ENCODE assay signal across 8 cellular contexts in genomic region chr6:4017847-4018193, GRCh38.
DNase-seq lines count a peak whose midpoint lies in the region; ATAC-seq, FAIRE-seq and TF ChIP-seq lines count a peak whose summit lies in the region.

No MANE protein-coding gene starts in this region.

- H3K27ac ChIP-seq in K562 (ENCODE audit: extremely low read depth, low read depth, low read length), result peak overlapping the region; percentile 90
- peak overlapping the region; percentile 97 for H3K27ac ChIP-seq in liver (ENCODE audit: low read depth in 1 of 2, low read length in 2 of 2)
- H3K27ac ChIP-seq in tibial artery, result peak overlapping the region; percentile 90 to 98

- H3K36me3 ChIP-seq in BJ (ENCODE audit: control insufficient read depth, insufficient read depth, low read length) (no peaks in the 10 kb centered on the region), K562 (ENCODE audit: control insufficient read depth, insufficient read depth, low read length) (peaks cover 22% of the 10 kb centered on the region; the same call in 2 of the 3 replicates), liver (ENCODE audit: control insufficient read depth in 4 of 4, insufficient read depth in 3 of 4, low read depth in 1 of 4, low read length in 3 of 4) (peaks cover 0 to 5% (median 0%) of the 10 kb centered on the region in 4 donors), tibial artery (no peaks in the 10 kb centered on the region)

- no peak for TF ChIP-seq POLR2A in K562 (conservative IDR thresholded peaks at IDR 0.05)

- H3K9ac ChIP-seq in K562 (ENCODE audit: insufficient read depth in 1 of 2, low read depth in 2 of 2, low read length in 2 of 2) (peak overlapping the region; percentile 93 to 94), liver (ENCODE audit: low read depth in 1 of 2, low read length in 2 of 2) (peak overlapping the region; percentile 70 to 77)

- ATAC-seq in GM19351 (IDR thresholded peaks at IDR 0.05; ENCODE audit: unreplicated experiment) (peak; percentile 20), K562 (no peak), GM21723 (IDR thresholded peaks at IDR 0.05; ENCODE audit: unreplicated experiment) (no peak)

- H3K4me3 ChIP-seq in BJ (ENCODE audit: low read depth, low read length) (peak overlapping the region; percentile 63), K562 (peak overlapping the region; percentile 80), liver (ENCODE audit: low read depth in 1 of 3, low read length in 3 of 3) (peak overlapping the region; percentile 65 to 88 (median 74)), tibial artery (peak overlapping the region; percentile 70 to 84)

- BruUV-seq in K562 (replicated peaks; lab: Mats Ljungman, UMichigan), result no TSS peak

- H3K79me2 ChIP-seq in K562 (ENCODE audit: control insufficient read depth, insufficient read depth, low read length), result peaks cover 90% of the 10 kb centered on the region

- in situ Hi-C loops in K562 (cut with MboI), result loop anchor here (10.0 kb wide), 1 partner anchor 743 kb away; no protein-coding TSS in a partner anchor

- TF ChIP-seq EP300 in K562 (IDR thresholded peaks at IDR 0.05; ENCODE audit: low read length), result no peak

- H4K20me1 ChIP-seq in K562 (replicated peaks; ENCODE audit: control insufficient read depth, insufficient read depth, low read length), result peaks cover 8% of the 10 kb centered on the region

- peaks cover 9 to 10% of the 10 kb centered on the region in 2 experiments for H3K4me1 ChIP-seq in K562 (replicated peaks in 1 of 2; ENCODE audit: control insufficient read depth in 2 of 2, insufficient read depth in 2 of 2, low read length in 2 of 2)
- peaks cover 0 to 35% (median 27%) of the 10 kb centered on the region in 4 donors for H3K4me1 ChIP-seq in liver (ENCODE audit: control insufficient read depth in 4 of 4, insufficient read depth in 4 of 4, low read length in 3 of 4)
- peaks cover 0 to 52% (median 38%) of the 10 kb centered on the region in 4 donors for H3K4me1 ChIP-seq in tibial artery

- no peak for TF ChIP-seq RAD21 in K562 (CRISPR knock-in tag; conservative IDR thresholded peaks at IDR 0.05 in 1 of 2, IDR thresholded peaks at IDR 0.05 in 1 of 2)
- no peak for TF ChIP-seq RAD21 in liver (IDR thresholded peaks at IDR 0.05)

- POLR2A ChIA-PET in BJ (lab: Charles Lee) (interaction anchor here (0.7 kb wide), 2 partner anchors 39 to 274 kb away, joined by 12 to 21 read pairs; no protein-coding TSS in a partner anchor), K562 (lab: Yijun Ruan, JAX) (interaction anchor here (0.6 to 2.5 kb wide), 9 partner anchors 10 to 726 kb away, joined by 3 to 7 read pairs (median 3); no protein-coding TSS in a partner anchor)

- 0% methylated on average over 8 of the region's 8 CpGs for WGBS in K562 (ENCODE audit: insufficient coverage, low coverage, missing lambda C conversion rate)
- under 1% methylated on average over 8 of the region's 8 CpGs for WGBS in liver

- DNase-seq in BJ (ENCODE audit: low read depth) (no peak), NCI-H748 (lab: John Stamatoyannopoulos, UW; ENCODE audit: unreplicated experiment) (peak; percentile 82), K562 (ENCODE audit: extremely low read depth in 1 of 4, low spot score in 3 of 4) (peak in 1 of 4 experiments; percentile 51), tibial artery (no peak), AG08396 (ENCODE audit: low spot score) (no peak)

- TF ChIP-seq CTCF in BJ (IDR thresholded peaks at IDR 0.05; ENCODE audit: insufficient read depth, low read depth, low read length), result no peak
- TF ChIP-seq CTCF in K562 (IDR thresholded peaks at IDR 0.05 in 2 of 3, conservative IDR thresholded peaks at IDR 0.05 in 1 of 3; ENCODE audit: insufficient read depth in 2 of 3, low read depth in 1 of 3, low read length in 3 of 3), result no peak
- no peak for TF ChIP-seq CTCF in liver (IDR thresholded peaks at IDR 0.05; ENCODE audit: low read depth, low read length, missing input control)
- TF ChIP-seq CTCF in tibial artery (IDR thresholded peaks at IDR 0.05), result no peak

- peak overlapping the region; percentile 79 for H3K4me2 ChIP-seq in K562 (ENCODE audit: insufficient read depth, low read length)

- no peaks in the 10 kb centered on the region for H3K9me1 ChIP-seq in K562 (ENCODE audit: control insufficient read depth, insufficient read depth, low read length)

- peak overlapping the region; percentile 67 for H2AFZ ChIP-seq in K562 (ENCODE audit: low read depth, low read length)

- intact Hi-C loops in K562 (cut with micrococcal nuclease), result no loop called here
- intact Hi-C loops in tibial artery (cut with DNase I; ENCODE audit: low total_unique reads), result no loop called here

- CTCF ChIA-PET in BJ (lab: Yijun Ruan, JAX), result interaction anchor here (1.1 to 1.9 kb wide), 5 partner anchors 9 to 266 kb away, joined by 3 to 10 read pairs (median 4); partner anchors contain the start of gene FAM50B
- CTCF ChIA-PET in K562 (lab: Yijun Ruan, JAX; ENCODE audit: low intra/inter-chr PET ratio), result interaction anchor here (1.2 kb wide), 1 partner anchor 28 kb away, joined by 3 read pairs; no protein-coding TSS in a partner anchor

- H3K27me3 ChIP-seq in BJ (ENCODE audit: control insufficient read depth, insufficient read depth, low read length) (no peaks in the 10 kb centered on the region), K562 (ENCODE audit: control insufficient read depth in 2 of 2, insufficient read depth in 2 of 2, low read length in 2 of 2) (no peaks in the 10 kb centered on the region), liver (ENCODE audit: control insufficient read depth in 4 of 4, insufficient read depth in 4 of 4, low read length in 3 of 4) (no peaks in the 10 kb centered on the region), tibial artery (no peaks in the 10 kb centered on the region)

- H3K9me3 ChIP-seq in K562 (replicated peaks; ENCODE audit: control insufficient read depth, insufficient read depth, low read depth, low read length) (no peaks in the 10 kb centered on the region), liver (ENCODE audit: control insufficient read depth in 4 of 4, low read length in 3 of 4) (no peaks in the 10 kb centered on the region), tibial artery (no peaks in the 10 kb centered on the region)

- no peak for FAIRE-seq in K562 (lab: Jason Lieb, UNC)

TF ChIP-seq in K562, 482 proteins besides CTCF, POLR2A, EP300 and RAD21 (continues in another document):
- TF ChIP-seq PKNOX1 (IDR thresholded peaks at IDR 0.05) (peak; percentile 55), ZNF398 (CRISPR knock-in tag; IDR thresholded peaks at IDR 0.05) (no peak), TRIM28 (IDR thresholded peaks at IDR 0.05) (no peak), MEIS2 (IDR thresholded peaks at IDR 0.05; ENCODE audit: partially characterized antibody) (peak; percentile 15), SMARCE1 (IDR thresholded peaks at IDR 0.05) (peak; percentile 47; the same call in 1 of the 2 replicates)

TF ChIP-seq in liver, 16 proteins besides CTCF, POLR2A, EP300 and RAD21 (continues in another document):
- TF ChIP-seq FOXA2 (IDR thresholded peaks at IDR 0.05), result no peak
- no peak for TF ChIP-seq SP1 (IDR thresholded peaks at IDR 0.05)
- TF ChIP-seq EGR1 (IDR thresholded peaks at IDR 0.05; ENCODE audit: low read depth in 2 of 2), result no peak
- no peak for TF ChIP-seq FOXA1 (IDR thresholded peaks at IDR 0.05)
- TF ChIP-seq RXRA (IDR thresholded peaks at IDR 0.05), result no peak
- TF ChIP-seq REST (IDR thresholded peaks at IDR 0.05), result no peak
- TF ChIP-seq ZBTB33 (IDR thresholded peaks at IDR 0.05), result no peak
- no peak for TF ChIP-seq HNF4A (conservative IDR thresholded peaks at IDR 0.05)
- TF ChIP-seq HNF4G (IDR thresholded peaks at IDR 0.05), result no peak
- TF ChIP-seq GABPA (IDR thresholded peaks at IDR 0.05 in 1 of 2, conservative IDR thresholded peaks at IDR 0.05 in 1 of 2), result no peak
- TF ChIP-seq NR2F2 (IDR thresholded peaks at IDR 0.05), result no peak
- no peak for TF ChIP-seq JUND (IDR thresholded peaks at IDR 0.05)
- no peak for TF ChIP-seq TAF1 (conservative IDR thresholded peaks at IDR 0.05)
